Comparison of ENCODE assay signal across 26 cellular contexts in genomic region chr18:49045585-49045984, GRCh38.
DNase-seq lines count a peak whose midpoint lies in the region; ATAC-seq and TF ChIP-seq lines count a peak whose summit lies in the region.
"Had no signal": no experiment of that assay in that cellular context is flagged by ENCODE, and none has a peak within 500 bp of the region (broad histone marks: within the 10 kb centered on the region; RNA-seq: fewer than 3 reads in every experiment).

No MANE protein-coding gene starts in this region.

- no peak for TF ChIP-seq CTCF in HL-60 (IDR thresholded peaks at IDR 0.05; ENCODE audit: insufficient read depth, low read length)

- no peak overlapping the region for H3K23ac ChIP-seq in mesendoderm (ENCODE audit: low read length)

- ATAC-seq in T-helper 17 cell = no peak
- no peak for ATAC-seq in HG03280 (IDR thresholded peaks at IDR 0.05; ENCODE audit: unreplicated experiment)
- no peak for ATAC-seq in GM18873 (IDR thresholded peaks at IDR 0.05; ENCODE audit: low FRiP score, unreplicated experiment)
- ATAC-seq: gastroesophageal sphincter, left lung, T-cell, upper lobe of right lung had no signal

- H4K5ac ChIP-seq in mesendoderm (ENCODE audit: low read length) = no peak overlapping the region

- no peaks in the 10 kb centered on the region for H3K79me2 ChIP-seq in mesendoderm (ENCODE audit: control insufficient read depth, insufficient read depth, low read length)

- peaks cover 8 to 42% (median 34%) of the 10 kb centered on the region in 11 experiments for H3K36me3 ChIP-seq in BLaER1 treated with 17β-estradiol and CSF1 and Interleukin-3, amounts not matched to agents 10 nM and 100 nM
- H3K36me3 ChIP-seq in mesendoderm (ENCODE audit: control insufficient read depth, insufficient read depth, low read length) = no peaks in the 10 kb centered on the region
- H3K36me3 ChIP-seq: SJCRH30 had no signal

- DNase-seq in HL-60 (ENCODE audit: low read depth in 1 of 2, low spot score in 1 of 2) = peak in 1 of 2 experiments; percentile 36
- DNase-seq in T-helper 17 cell = no peak
- no peak for DNase-seq in mesendoderm
- DNase-seq in NCI-H345 treated with DMSO at 0.1 percent for 48 hours (lab: John Stamatoyannopoulos, UW; ENCODE audit: unreplicated experiment) = no peak
- no peak for DNase-seq in HT-29 (ENCODE audit: low spot score)
- DNase-seq: activated CD4-positive, alpha-beta T cell treated with anti-CD3 and anti-CD28 coated beads for 1 hour; activated CD8-positive, alpha-beta memory T cell treated with anti-CD3 and anti-CD28 coated beads for 24 hours; activated gamma-delta T cell treated with Interleukin-2 at 50 U/mL for 16 hours; central memory CD4-positive, alpha-beta T cell; DMS53; GDM1; HFFc6; hippocampal formation; left lung; MG63; NCI-H2029; SJCRH30; stimulated activated CD4-positive, alpha-beta T cell treated with anti-CD3 and anti-CD28 coated beads, Interleukin-2, amount 100 ng/mL, for 24 hours; T-cell; upper lobe of right lung had no signal

- peaks cover 0 to 11% (median 4%) of the 10 kb centered on the region in 11 experiments; a peak in 14 of 22 replicates for H3K9me3 ChIP-seq in BLaER1 treated with 17β-estradiol and CSF1 and Interleukin-3, amounts not matched to agents 10 nM and 100 nM (replicated peaks in 1 of 11)
- H3K9me3 ChIP-seq in T-helper 17 cell (ENCODE audit: control insufficient read depth, low read length, poor library complexity, severe bottlenecking) = no peaks in the 10 kb centered on the region
- H3K9me3 ChIP-seq: gastroesophageal sphincter, left lung, MG63, SJCRH30, upper lobe of right lung had no signal

- peaks cover 13% of the 10 kb centered on the region for H3K36me3 Mint-ChIP-seq in T-helper 17 cell (ENCODE audit: low read depth)

- WGBS in mesendoderm (ENCODE audit: extremely low coverage, insufficient coverage, low lambda C conversion rate) = no CpG with 5 or more reads among the region's 5 CpGs

- peak overlapping the region; percentile 85 for H3K27ac Mint-ChIP-seq in T-helper 17 cell
- H3K27ac Mint-ChIP-seq: dendritic cell treated with granulocyte-macrophage colony-stimulating factor and Interleukin-4, amounts not matched to agents 40 ng/mL and 50 ng/mL, for 4 days; HFFc6; T-cell had no signal

- peak overlapping the region in 7 of 11 experiments; percentile 1 to 55 (median 37); a peak in 8 of 22 replicates for H3K27ac ChIP-seq in BLaER1 treated with 17β-estradiol and CSF1 and Interleukin-3, amounts not matched to agents 10 nM and 100 nM
- H3K27ac ChIP-seq in HL-60 (replicated peaks) (peak overlapping the region; percentile 14; the same call in 1 of the 2 replicates), mesendoderm (ENCODE audit: low read depth, low read length) (no peak overlapping the region)
- H3K27ac ChIP-seq: gastroesophageal sphincter, left lung, SJCRH30, upper lobe of right lung had no signal

- no peak overlapping the region for H2BK5ac ChIP-seq in mesendoderm (ENCODE audit: low read length)

- H2AK5ac ChIP-seq in mesendoderm (ENCODE audit: low read length) = no peak overlapping the region

- peak overlapping the region; percentile 41 to 82 (median 74) for H3K4me2 ChIP-seq in BLaER1 treated with 17β-estradiol and CSF1 and Interleukin-3, amounts not matched to agents 10 nM and 100 nM
- no peak overlapping the region for H3K4me2 ChIP-seq in mesendoderm (ENCODE audit: low read length)

- H3K4me3 Mint-ChIP-seq in T-helper 17 cell = no peak overlapping the region
- H3K4me3 Mint-ChIP-seq: B cell; dendritic cell treated with granulocyte-macrophage colony-stimulating factor and Interleukin-4, amounts not matched to agents 40 ng/mL and 50 ng/mL, for 4 days; HFFc6; T-cell had no signal

- H3K4ac ChIP-seq in mesendoderm (ENCODE audit: low read depth, low read length) = no peak overlapping the region

- H3K4me3 ChIP-seq in BLaER1 treated with 17β-estradiol and CSF1 and Interleukin-3, amounts not matched to agents 10 nM and 100 nM = no peak overlapping the region
- H3K4me3 ChIP-seq in HL-60 (replicated peaks; ENCODE audit: insufficient read depth, low read length) = no peak overlapping the region
- H3K4me3 ChIP-seq in mesendoderm (ENCODE audit: low read length) = no peak overlapping the region
- H3K4me3 ChIP-seq: gastroesophageal sphincter, left lung, MG63, SJCRH30, upper lobe of right lung had no signal

- H3K79me1 ChIP-seq in mesendoderm (ENCODE audit: low read length) = no peaks in the 10 kb centered on the region

- no peaks in the 10 kb centered on the region for H3K27me3 Mint-ChIP-seq in T-helper 17 cell
- H3K27me3 Mint-ChIP-seq: B cell; dendritic cell treated with granulocyte-macrophage colony-stimulating factor and Interleukin-4, amounts not matched to agents 40 ng/mL and 50 ng/mL, for 4 days; T-cell had no signal

- H3K27me3 ChIP-seq in BLaER1 treated with 17β-estradiol and CSF1 and Interleukin-3, amounts not matched to agents 10 nM and 100 nM = no peaks in the 10 kb centered on the region
- H3K27me3 ChIP-seq in HL-60 (ENCODE audit: insufficient read depth, poor library complexity, severe bottlenecking) (no peaks in the 10 kb centered on the region), mesendoderm (ENCODE audit: insufficient read depth, low read length, poor library complexity) (no peaks in the 10 kb centered on the region)
- H3K27me3 ChIP-seq: gastroesophageal sphincter, left lung, MG63, SJCRH30, upper lobe of right lung had no signal

- H2BK120ac ChIP-seq in mesendoderm (ENCODE audit: low read depth, low read length) = no peak overlapping the region

- peaks cover 9 to 82% (median 53%) of the 10 kb centered on the region in 10 experiments for H3K4me1 ChIP-seq in BLaER1 treated with 17β-estradiol and CSF1 and Interleukin-3, amounts not matched to agents 10 nM and 100 nM
- peaks cover 5% of the 10 kb centered on the region for H3K4me1 ChIP-seq in mesendoderm (ENCODE audit: control insufficient read depth, low read depth, low read length)
- H3K4me1 ChIP-seq: left lung, SJCRH30 had no signal

- H3K56ac ChIP-seq in mesendoderm (ENCODE audit: low read length) = peak overlapping the region; percentile 10

- no peak overlapping the region for H3K18ac ChIP-seq in mesendoderm (ENCODE audit: low read length)

- no peak overlapping the region for H2BK15ac ChIP-seq in mesendoderm (replicated peaks; ENCODE audit: low read depth)

- H3K4me1 Mint-ChIP-seq in T-helper 17 cell = peaks cover 19% of the 10 kb centered on the region

- peak overlapping the region in 5 of 11 experiments; percentile 4 to 61 (median 23); a peak in 7 of 22 replicates for H3K9ac ChIP-seq in BLaER1 treated with 17β-estradiol and CSF1 and Interleukin-3, amounts not matched to agents 10 nM and 100 nM
- H3K9ac ChIP-seq in mesendoderm (ENCODE audit: low read length) = no peak overlapping the region

- H4K20me1 ChIP-seq in BLaER1 treated with 17β-estradiol and CSF1 and Interleukin-3, amounts not matched to agents 10 nM and 100 nM = peaks cover 0 to 7% (median 0%) of the 10 kb centered on the region in 11 experiments; a peak in 3 of 22 replicates

- H4K8ac ChIP-seq in mesendoderm (ENCODE audit: low read depth, low read length) = no peak overlapping the region
